ENCODE assay signal across 9 cellular contexts in genomic region chr11:115623021-115623451, GRCh38.
A peak's percentile ranks its signal among the peaks of the same experiment; 100 is the strongest.
DNase-seq lines count a peak whose midpoint lies in the region; ATAC-seq and TF ChIP-seq lines count a peak whose summit lies in the region.
"Had no signal": no experiment of that assay in that cellular context is flagged by ENCODE, and none has a peak within 500 bp of the region (broad histone marks: within the 10 kb centered on the region; RNA-seq: fewer than 3 reads in every experiment).

No MANE protein-coding gene starts in this region.

- ATAC-seq in HG02763 (IDR thresholded peaks at IDR 0.05; ENCODE audit: unreplicated experiment), result no peak

- H3K27ac ChIP-seq in coronary artery, result peak overlapping the region; percentile 50 to 76
- H3K27ac ChIP-seq in spleen, result peak overlapping the region in 6 of 8 donors; percentile 37 to 71 (median 48)

- peaks cover 0 to 9% (median 0%) of the 10 kb centered on the region in 7 donors for H3K27me3 ChIP-seq in spleen (replicated peaks in 1 of 7)

- H3K9me3 ChIP-seq in spleen, result peaks cover 0 to 7% (median 0%) of the 10 kb centered on the region in 8 donors

- no peaks in the 10 kb centered on the region for H3K36me3 ChIP-seq in spleen

- DNase-seq in HS-5 (ENCODE audit: low read depth) (peak; percentile 69), coronary artery (ENCODE audit: low spot score) (peak; percentile 86), kidney tubule cell (ENCODE audit: low spot score) (peak; percentile 95), spleen (peak; percentile 80), NCI-H187 (lab: John Stamatoyannopoulos, UW) (no peak)
- no peak for DNase-seq in activated CD8-positive, alpha-beta memory T cell treated with anti-CD3 and anti-CD28 coated beads, Interleukin-2, amount 50 U/mL, for 4 hours
- no peak for DNase-seq in activated effector memory CD4-positive, alpha-beta T cell treated with anti-CD3 and anti-CD28 coated beads, Interleukin-2, amount 50 U/mL, for 16 hours
- DNase-seq: activated CD4-positive, alpha-beta T cell treated with anti-CD3 and anti-CD28 coated beads, Interleukin-2, amount 10 ng/mL, durations not matched to agents 24 days and 14 days had no signal

- TF ChIP-seq CTCF in coronary artery (IDR thresholded peaks at IDR 0.05) (no peak), spleen (IDR thresholded peaks at IDR 0.05 in 8 of 11, conservative IDR thresholded peaks at IDR 0.05 in 3 of 11) (no peak)

- 28 to 45% (median 35%) methylated on average over 9 of the region's 9 CpGs for WGBS in spleen, 5 donors

- intact Hi-C loops in spleen (cut with DNase I; ENCODE audit: low total_unique reads), result no loop called here

- TF ChIP-seq POLR2A in spleen (IDR thresholded peaks at IDR 0.05), result no peak

- H3K4me3 ChIP-seq in coronary artery (no peak overlapping the region), spleen (no peak overlapping the region)

- H3K4me1 ChIP-seq in spleen, result peaks cover 0 to 16% (median 5%) of the 10 kb centered on the region in 6 donors

Comparison
In these comparisons a context has a peak if more than half of its experiments do, and no peak if none do; other contexts are left out.
1. DNase-seq: peak in HS-5 (single experiment), coronary artery (single experiment), kidney tubule cell (single experiment) and spleen (single experiment); none in activated CD8-positive, alpha-beta memory T cell treated with anti-CD3 and anti-CD28 coated beads, Interleukin-2, amount 50 U/mL, for 4 hours (single experiment), activated effector memory CD4-positive, alpha-beta T cell treated with anti-CD3 and anti-CD28 coated beads, Interleukin-2, amount 50 U/mL, for 16 hours (single experiment) and NCI-H187 (0 of 2).